12 cellular contexts compared by ENCODE assay signal in the genomic region with DNA sequence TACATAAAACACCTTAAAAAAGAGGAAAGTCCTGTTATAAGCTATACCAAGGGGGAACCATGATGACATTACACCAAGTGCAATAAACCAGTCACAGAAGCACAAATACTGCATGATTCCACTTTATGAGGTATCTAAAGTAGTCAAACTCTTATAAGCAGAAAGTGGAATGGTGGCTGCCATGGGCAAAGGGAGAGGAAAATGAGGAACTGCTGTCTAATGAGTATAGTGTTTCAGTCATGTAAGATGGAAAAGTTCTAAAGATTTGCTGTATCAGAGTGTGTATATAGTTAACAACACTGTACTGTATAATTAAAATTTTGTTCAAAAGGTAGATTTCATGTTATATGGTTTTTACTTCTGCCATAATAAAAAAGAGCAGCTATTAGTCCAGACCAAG. TPM values are rescaled to one million over a fixed set of nuclear protein-coding genes. Genes with fewer than 3 reads are reported as not detected.
"Had no signal": no experiment of that assay in that cellular context is flagged by ENCODE, and none has a peak within 500 bp of the region (broad histone marks: within the 10 kb centered on the region; RNA-seq: fewer than 3 reads in every experiment).

No MANE protein-coding gene starts in this region.

- DNase-seq: GM23248, GOT3, H7, HFFc6, KG1 had no signal

- H2AFZ ChIP-seq: GM23248 had no signal

- H3K4me3 Mint-ChIP-seq: HFFc6, IgD-negative memory B cell had no signal

- H3K27ac ChIP-seq: GM23248, HL-60 had no signal

- H3K27me3 Mint-ChIP-seq: IgD-negative memory B cell had no signal

- ATAC-seq: HCT116, HepG2 had no signal

- H3K9me3 Mint-ChIP-seq: HFFc6, IgD-negative memory B cell had no signal

- H3K27ac Mint-ChIP-seq: HFFc6 had no signal

- H3K36me3 ChIP-seq: HAP-1 had no signal

- H3K4me1 ChIP-seq: HAP-1 had no signal

- H3K4me1 Mint-ChIP-seq: IgD-negative memory B cell had no signal

- H3K9ac ChIP-seq: GM23248 had no signal

- FAIRE-seq: HepG2 had no signal

- H3K4me3 ChIP-seq: GM23248, HAP-1 had no signal

- H3K9me3 ChIP-seq: HAP-1 had no signal

RNA-seq across cellular contexts. Expression of a gene that starts 34.6 kb away (rescaled TPM):
- total RNA-seq: GM23248, H4, HFFc6, HT1080 had no signal
- polyA plus RNA-seq: GM23248, IgD-negative memory B cell had no signal
